1 cellular context compared by ENCODE assay signal in genomic region chr13:25371158-25371557, GRCh38.
TF ChIP-seq lines count a peak whose summit lies in the region.

No MANE protein-coding gene starts in this region.

TF ChIP-seq in HepG2, 621 proteins besides CTCF, POLR2A, EP300 and RAD21:
- TF ChIP-seq SETDB1 (CRISPR knock-in tag; IDR thresholded peaks at IDR 0.05; ENCODE audit: borderline replicate concordance) (no peak), ZSCAN21 (CRISPR knock-in tag; IDR thresholded peaks at IDR 0.05; ENCODE audit: borderline replicate concordance) (no peak), IRX3 (CRISPR knock-in tag; IDR thresholded peaks at IDR 0.05; ENCODE audit: borderline replicate concordance, low read depth) (no peak), MIER3 (CRISPR knock-in tag; IDR thresholded peaks at IDR 0.05; ENCODE audit: borderline replicate concordance) (no peak), ZNF446 (CRISPR knock-in tag; IDR thresholded peaks at IDR 0.05) (no peak), CERS6 (CRISPR knock-in tag; IDR thresholded peaks at IDR 0.05) (no peak), KDM5A (IDR thresholded peaks at IDR 0.05; ENCODE audit: borderline replicate concordance, low read length) (no peak), ZFX (CRISPR knock-in tag; IDR thresholded peaks at IDR 0.05; ENCODE audit: low read depth) (no peak), TOE1 (CRISPR knock-in tag; IDR thresholded peaks at IDR 0.05) (no peak), FOXK1 (CRISPR knock-in tag; IDR thresholded peaks at IDR 0.05; ENCODE audit: borderline replicate concordance, low read depth) (no peak), ZNF160 (CRISPR knock-in tag; IDR thresholded peaks at IDR 0.05) (no peak)
